In the genomic region with DNA sequence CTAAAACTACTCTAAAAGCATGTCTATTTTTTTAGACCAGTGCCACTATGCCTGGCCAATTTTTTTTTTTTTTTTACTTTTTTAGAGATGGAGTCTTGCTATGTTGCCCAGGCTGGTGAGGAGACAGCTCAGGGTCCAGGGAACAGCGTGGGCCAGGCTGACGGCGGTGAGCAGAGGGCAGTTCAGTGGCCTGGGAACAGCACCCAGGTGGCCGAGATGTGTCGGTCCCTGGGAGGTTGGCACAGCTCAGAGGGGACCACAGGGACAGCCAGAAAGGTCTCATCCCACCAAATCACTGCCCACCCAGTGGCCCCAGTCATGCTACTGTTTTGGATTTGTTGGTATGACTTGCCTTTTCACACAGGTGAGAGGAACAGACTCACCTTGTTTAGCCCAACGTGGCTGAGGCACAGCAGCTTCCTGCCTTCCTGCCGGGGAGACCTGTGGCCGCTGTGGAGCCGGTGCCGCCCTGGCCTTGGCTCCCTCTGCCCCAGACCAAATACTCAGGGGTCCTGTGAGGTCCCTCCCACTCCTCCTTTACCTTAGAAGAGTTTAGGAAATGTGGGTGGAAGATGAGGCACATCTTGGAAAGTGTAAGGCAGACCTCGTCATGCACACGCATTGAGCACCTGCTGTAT, we compare ENCODE assay signal across 25 cellular contexts.
"Had no signal": no experiment of that assay in that cellular context is flagged by ENCODE, and none has a peak within 500 bp of the region (broad histone marks: within the 10 kb centered on the region; RNA-seq: fewer than 3 reads in every experiment).

No MANE protein-coding gene starts in this region.

- H3K4me3 ChIP-seq: ascending aorta, heart left ventricle, spleen, testis, transverse colon had no signal

- H3K27me3 ChIP-seq: ascending aorta, brain microvascular endothelial cell, heart left ventricle, testis, transverse colon had no signal

- H3K9me3 ChIP-seq: ascending aorta, heart left ventricle, SK-N-SH, spleen, testis, transverse colon had no signal

- H3K9ac ChIP-seq: parathyroid adenoma, SK-N-SH had no signal

- H3K9me3 Mint-ChIP-seq: activated B cell treated with CpG ODN at 0.5 μM for 24 hours; activated naive CD4-positive, alpha-beta T cell treated with anti-CD3 and anti-CD28 coated beads for 36 hours; activated naive CD8-positive, alpha-beta T cell treated with anti-CD3 and anti-CD28 coated beads, Interleukin-2, amount 10 ng/mL, durations not matched to agents 7 days and 5 days; immature natural killer cell; naive thymus-derived CD4-positive, alpha-beta T cell; neural crest cell; T-helper 2 cell treated with Interferon-gamma antibody and Interleukin-4, amounts not matched to agents 5 μg/mL and 100 μg/mL, for 36 hours had no signal

- H3K4me3 Mint-ChIP-seq: activated B cell treated with CpG ODN at 0.5 μM for 24 hours; activated naive CD4-positive, alpha-beta T cell treated with anti-CD3 and anti-CD28 coated beads for 36 hours; activated naive CD8-positive, alpha-beta T cell treated with anti-CD3 and anti-CD28 coated beads, Interleukin-2, amount 10 ng/mL, durations not matched to agents 7 days and 5 days; immature natural killer cell; naive thymus-derived CD4-positive, alpha-beta T cell; neural crest cell; T-helper 2 cell treated with Interferon-gamma antibody and Interleukin-4, amounts not matched to agents 5 μg/mL and 100 μg/mL, for 36 hours had no signal

- ATAC-seq: esophagus mucosa; heart left ventricle; naive thymus-derived CD4-positive, alpha-beta T cell; right cardiac atrium; stimulated activated naive CD8-positive, alpha-beta T cell treated with anti-CD3 and anti-CD28 coated beads, Interleukin-15, Interleukin-2, amounts not matched to agents 100 U/mL and 50 U/mL, for 24 hours had no signal

- H2AFZ ChIP-seq: parathyroid adenoma had no signal

- H3K27ac ChIP-seq: ascending aorta, brain microvascular endothelial cell, heart left ventricle, parathyroid adenoma, spleen, testis, transverse colon had no signal

- H3K27ac Mint-ChIP-seq: activated B cell treated with CpG ODN at 0.5 μM for 24 hours; activated naive CD4-positive, alpha-beta T cell treated with anti-CD3 and anti-CD28 coated beads for 36 hours; activated naive CD8-positive, alpha-beta T cell treated with anti-CD3 and anti-CD28 coated beads, Interleukin-2, amount 10 ng/mL, durations not matched to agents 7 days and 5 days; T-helper 2 cell treated with Interferon-gamma antibody and Interleukin-4, amounts not matched to agents 5 μg/mL and 100 μg/mL, for 36 hours had no signal

- DNase-seq: activated B cell treated with CpG ODN at 0.5 μM for 24 hours; activated CD4-positive, alpha-beta T cell treated with anti-CD3 and anti-CD28 coated beads, Interleukin-2, amount 50 U/mL, for 4 hours; activated naive CD4-positive, alpha-beta T cell treated with anti-CD3 and anti-CD28 coated beads for 36 hours; activated naive CD8-positive, alpha-beta T cell treated with anti-CD3 and anti-CD28 coated beads, Interleukin-2, amount 10 ng/mL, durations not matched to agents 7 days and 5 days; activated T-cell treated with anti-CD3 and anti-CD28 coated beads, Interleukin-2, amount 50 U/mL, for 1 hour; brain microvascular endothelial cell; foreskin fibroblast; heart left ventricle; hypothalamus; immature natural killer cell; midbrain; naive thymus-derived CD4-positive, alpha-beta T cell; occipital lobe; right cardiac atrium; SK-N-SH; spleen; stimulated activated naive CD8-positive, alpha-beta T cell treated with anti-CD3 and anti-CD28 coated beads, Interleukin-15, Interleukin-2, amounts not matched to agents 100 U/mL and 50 U/mL, for 24 hours; SW 1271; testis; transverse colon had no signal

- H3K36me3 Mint-ChIP-seq: activated naive CD8-positive, alpha-beta T cell treated with anti-CD3 and anti-CD28 coated beads, Interleukin-2, amount 10 ng/mL, durations not matched to agents 7 days and 5 days; immature natural killer cell; naive thymus-derived CD4-positive, alpha-beta T cell had no signal

- H3K36me3 ChIP-seq: ascending aorta, brain microvascular endothelial cell, spleen, transverse colon had no signal

- H3K4me1 ChIP-seq: ascending aorta, parathyroid adenoma had no signal

- H3K27me3 Mint-ChIP-seq: activated naive CD8-positive, alpha-beta T cell treated with anti-CD3 and anti-CD28 coated beads, Interleukin-2, amount 10 ng/mL, durations not matched to agents 7 days and 5 days had no signal

- H3K4me2 ChIP-seq: SK-N-SH had no signal
